15 cellular contexts compared by ENCODE assay signal in genomic region chr2:233429175-233429897, GRCh38.
A peak's percentile ranks its signal among the peaks of the same experiment; 100 is the strongest.
DNase-seq lines count a peak whose midpoint lies in the region; ATAC-seq, FAIRE-seq and TF ChIP-seq lines count a peak whose summit lies in the region.
"Had no signal": no experiment of that assay in that cellular context is flagged by ENCODE, and none has a peak within 500 bp of the region (broad histone marks: within the 10 kb centered on the region; RNA-seq: fewer than 3 reads in every experiment).

No MANE protein-coding gene starts in this region.

- no peaks in the 10 kb centered on the region for H3K36me3 ChIP-seq in Karpas-422 (ENCODE audit: insufficient read depth, low read length)
- H3K36me3 ChIP-seq: brain microvascular endothelial cell, vagina had no signal

- no peaks in the 10 kb centered on the region for H3K9me3 ChIP-seq in Karpas-422 (ENCODE audit: low read length)
- H3K9me3 ChIP-seq: vagina had no signal

- ATAC-seq in Right ventricle myocardium inferior, result peak; percentile 61

- H4K20me1 ChIP-seq in Karpas-422 (ENCODE audit: insufficient read depth, low read depth, low read length), result 0 out of 2 replicates have a peak, but pooled peaks cover 5% of the 10 kb centered on the region

- TF ChIP-seq CTCF in glutamatergic neuron (IDR thresholded peaks at IDR 0.05; ENCODE audit: partially characterized antibody, unreplicated experiment) (no peak), nephron progenitor cell (IDR thresholded peaks at IDR 0.05) (no peak)

- H3K4me2 ChIP-seq in Karpas-422 (ENCODE audit: low read depth, low read length, poor library complexity, severe bottlenecking), result no peak overlapping the region
- H3K4me2 ChIP-seq: KMS-11 had no signal

- H3K27me3 Mint-ChIP-seq in glutamatergic neuron (ENCODE audit: unreplicated experiment), result no peaks in the 10 kb centered on the region
- H3K27me3 Mint-ChIP-seq in nephron progenitor cell (ENCODE audit: low read depth, poor library complexity), result no peaks in the 10 kb centered on the region

- H3K27ac ChIP-seq in Karpas-422 (ENCODE audit: low read length), result no peak overlapping the region
- H3K27ac ChIP-seq: KMS-11, vagina had no signal

- intact Hi-C loops in Right ventricle myocardium inferior (cut with DNase I) (no loop called here), cardiac septum (cut with DNase I) (no loop called here)

- H3K9me3 Mint-ChIP-seq in glutamatergic neuron (ENCODE audit: unreplicated experiment) (peaks cover 3% of the 10 kb centered on the region), nephron progenitor cell (peaks cover 14% of the 10 kb centered on the region)

- no peak overlapping the region for H3K9ac ChIP-seq in Karpas-422 (ENCODE audit: low read length)
- H3K9ac ChIP-seq: KMS-11 had no signal

- H3K4me3 Mint-ChIP-seq in glutamatergic neuron (ENCODE audit: unreplicated experiment) (peak overlapping the region; percentile 50), nephron progenitor cell (no peak overlapping the region)

- FAIRE-seq in H54 (lab: Jason Lieb, UNC), result no peak

- TF ChIP-seq POLR2A in H54 (IDR thresholded peaks at IDR 0.05; ENCODE audit: low read depth, low read length), result no peak

- H3K36me3 Mint-ChIP-seq in glutamatergic neuron (ENCODE audit: unreplicated experiment) (no peaks in the 10 kb centered on the region), nephron progenitor cell (ENCODE audit: low read depth) (peaks cover 51% of the 10 kb centered on the region)

- H3K4me1 ChIP-seq in Karpas-422 (ENCODE audit: low read length), result no peaks in the 10 kb centered on the region

- H3K27me3 ChIP-seq in Karpas-422 (ENCODE audit: low read length), result no peaks in the 10 kb centered on the region
- H3K27me3 ChIP-seq: brain microvascular endothelial cell, vagina had no signal

- H3K27ac Mint-ChIP-seq in glutamatergic neuron (ENCODE audit: unreplicated experiment) (peak overlapping the region; percentile 64), nephron progenitor cell (peak overlapping the region; percentile 87)

- DNase-seq in Right ventricle myocardium inferior (ENCODE audit: missing footprints) (no peak), cardiac septum (ENCODE audit: low spot score) (no peak), glutamatergic neuron (no peak), nephron progenitor cell (no peak), T1000 (lab: John Stamatoyannopoulos, UW) (no peak), Karpas-422 (no peak), SIG-M5 (lab: John Stamatoyannopoulos, UW) (no peak), H54 (ENCODE audit: insufficient read length, low spot score) (no peak)
- DNase-seq: activated CD4-positive, CD25-positive, alpha-beta regulatory T cell; AML-193; NCI-H1694; occipital lobe had no signal

- H3K4me3 ChIP-seq in Karpas-422 (ENCODE audit: low read length), result no peak overlapping the region
- H3K4me3 ChIP-seq: vagina had no signal

- H2AFZ ChIP-seq in Karpas-422 (ENCODE audit: low read length), result no peak overlapping the region

- no peaks in the 10 kb centered on the region for H3K79me2 ChIP-seq in Karpas-422 (ENCODE audit: low read length)

- no peaks in the 10 kb centered on the region for H3K9me2 ChIP-seq in Karpas-422 (replicated peaks; ENCODE audit: insufficient read depth, low read length)

- H3K4me1 Mint-ChIP-seq in glutamatergic neuron (ENCODE audit: low read depth, unreplicated experiment) (peaks cover 14% of the 10 kb centered on the region), nephron progenitor cell (peaks cover 17% of the 10 kb centered on the region)
